Comparison of ENCODE assay signal across 23 cellular contexts in the genomic region with DNA sequence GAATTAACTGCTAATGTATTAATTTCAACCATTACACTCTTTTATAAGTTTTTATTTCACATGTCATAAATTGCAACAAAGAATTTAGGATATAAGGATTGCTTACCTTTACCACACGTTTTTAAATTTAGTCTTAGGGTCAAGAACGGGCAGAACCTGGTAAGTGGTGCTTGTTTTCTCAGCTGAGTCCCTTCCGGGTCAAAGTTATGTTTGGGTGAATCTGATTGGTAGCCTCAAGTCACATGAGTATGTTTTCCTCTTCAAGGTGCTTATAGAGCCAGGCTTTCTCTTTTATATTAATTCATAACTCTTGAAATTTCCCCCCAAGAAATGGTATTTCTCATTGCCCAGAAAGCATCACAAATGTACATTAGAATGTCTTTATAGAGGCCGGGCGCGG.
"Had no signal": no experiment of that assay in that cellular context is flagged by ENCODE, and none has a peak within 500 bp of the region (broad histone marks: within the 10 kb centered on the region; RNA-seq: fewer than 3 reads in every experiment).

No MANE protein-coding gene starts in this region.

- H3K9ac ChIP-seq: KMS-11, SK-N-SH had no signal

- H3K27me3 ChIP-seq: breast epithelium, SJCRH30 had no signal

- H3K9me3 ChIP-seq: breast epithelium, SJCRH30, SK-N-SH had no signal

- H3K4me3 ChIP-seq: breast epithelium, SJCRH30 had no signal

- DNase-seq: activated CD4-positive, alpha-beta T cell treated with anti-CD3 and anti-CD28 coated beads for 1 hour; activated CD4-positive, alpha-beta T cell treated with anti-CD3 and anti-CD28 coated beads, Interleukin-2, amount 10 ng/mL, durations not matched to agents 24 days and 14 days; activated CD4-positive, alpha-beta T cell treated with anti-CD3 and anti-CD28 coated beads, Interleukin-2, amount 50 U/mL, for 48 hours; activated CD8-positive, alpha-beta memory T cell treated with anti-CD3 and anti-CD28 coated beads, Interleukin-2, amount 10 ng/mL, durations not matched to agents 7 days and 5 days; activated effector memory CD4-positive, alpha-beta T cell treated with Interleukin-2 at 50 U/mL for 16 hours; activated naive CD4-positive, alpha-beta T cell; activated T-cell treated with anti-CD3 and anti-CD28 coated beads, Interleukin-2, amount 50 U/mL, for 24 hours; aorta; caudate nucleus; NCI-H146; NCI-H187 treated with DMSO at 0.1 percent for 48 hours; NCI-H2081 treated with DMSO at 0.1 percent for 48 hours; NCI-H446; NCI-H524; Right ventricle myocardium superior; SJCRH30; SK-N-SH; SW 1271 had no signal

- H3K27ac ChIP-seq: breast epithelium, KMS-11, RWPE1, SJCRH30 had no signal

- H3K9me2 ChIP-seq: SK-N-SH had no signal

- ATAC-seq: activated CD8-positive, alpha-beta memory T cell treated with anti-CD3 and anti-CD28 coated beads, Interleukin-2, amount 10 ng/mL, durations not matched to agents 7 days and 5 days; Panc1; WTC11 had no signal

- H3K4me2 ChIP-seq: KMS-11, SK-N-SH had no signal

- H3K4me1 ChIP-seq: breast epithelium, SJCRH30 had no signal

- H3K36me3 ChIP-seq: breast epithelium, SJCRH30 had no signal
